17 cellular contexts compared by ENCODE assay signal in the genomic region with DNA sequence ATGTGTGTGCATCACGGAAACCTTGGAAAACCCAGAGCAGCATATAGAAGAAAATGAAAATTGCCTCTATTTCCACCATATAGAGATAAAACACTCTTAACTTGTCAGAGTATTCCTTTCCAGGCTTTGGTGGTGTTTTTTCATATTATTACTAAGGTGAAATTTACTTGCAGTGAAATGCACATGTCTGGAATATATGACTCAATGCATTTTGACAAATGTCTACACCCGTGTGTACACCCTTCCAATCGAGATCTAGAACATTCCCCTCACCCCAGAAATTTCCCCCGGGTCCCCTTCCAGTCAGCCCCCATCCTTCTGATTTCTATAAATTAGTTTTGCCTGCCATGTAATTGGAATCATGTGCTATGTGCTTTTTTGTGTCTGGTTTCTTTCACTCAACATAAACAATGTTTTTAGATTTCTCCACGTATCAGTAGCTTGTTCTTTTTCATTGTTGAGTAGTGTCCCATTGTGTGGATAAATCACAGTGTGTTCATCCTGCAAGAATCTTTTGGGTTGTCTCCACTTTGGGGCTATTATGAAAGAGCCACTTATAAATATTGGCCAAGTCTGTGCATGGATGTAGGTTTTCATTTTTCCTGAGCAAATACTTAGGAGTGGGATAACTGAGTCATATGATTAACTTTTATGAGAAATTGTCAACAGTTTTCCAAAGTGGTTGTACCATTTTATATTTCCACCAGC. TPM values are rescaled to one million over a fixed set of nuclear protein-coding genes. Genes with fewer than 3 reads are reported as not detected.
DNase-seq lines count a peak whose midpoint lies in the region; ATAC-seq lines count a peak whose summit lies in the region.
"Had no signal": no experiment of that assay in that cellular context is flagged by ENCODE, and none has a peak within 500 bp of the region (broad histone marks: within the 10 kb centered on the region; RNA-seq: fewer than 3 reads in every experiment).

No MANE protein-coding gene starts in this region.

- no peaks in the 10 kb centered on the region for H3K9me3 Mint-ChIP-seq in activated naive CD4-positive, alpha-beta T cell treated with anti-CD3 and anti-CD28 coated beads for 36 hours
- H3K9me3 Mint-ChIP-seq in activated T-helper 17 cell treated with anti-CD3 and anti-CD28 coated beads, Interleukin-2, amount 50 U/mL, for 72 hours, result peaks cover 3% of the 10 kb centered on the region
- no peaks in the 10 kb centered on the region for H3K9me3 Mint-ChIP-seq in stimulated activated naive CD8-positive, alpha-beta T cell treated with anti-CD3 and anti-CD28 coated beads, Interleukin-15, amount 100 ng/mL, for 72 hours

- peak; percentile 53 for ATAC-seq in activated T-helper 17 cell treated with anti-CD3 and anti-CD28 coated beads, Interleukin-2, amount 50 U/mL, for 72 hours (replicated peaks)
- no peak for ATAC-seq in stimulated activated naive CD8-positive, alpha-beta T cell treated with anti-CD3 and anti-CD28 coated beads, Interleukin-15, amount 100 ng/mL, for 72 hours

- peak overlapping the region; percentile 78 for H3K27ac Mint-ChIP-seq in activated naive CD4-positive, alpha-beta T cell treated with anti-CD3 and anti-CD28 coated beads for 36 hours
- peak overlapping the region; percentile 86 for H3K27ac Mint-ChIP-seq in activated T-helper 17 cell treated with anti-CD3 and anti-CD28 coated beads, Interleukin-2, amount 50 U/mL, for 72 hours
- peak overlapping the region in 1 of 2 donors; percentile 92 for H3K27ac Mint-ChIP-seq in stimulated activated naive CD8-positive, alpha-beta T cell treated with anti-CD3 and anti-CD28 coated beads, Interleukin-15, amount 100 ng/mL, for 72 hours
- H3K27ac Mint-ChIP-seq: CD8-positive, alpha-beta memory T cell had no signal

- H3K27me3 Mint-ChIP-seq in activated naive CD4-positive, alpha-beta T cell treated with anti-CD3 and anti-CD28 coated beads for 36 hours (ENCODE audit: low read depth), result peaks cover under 1% of the 10 kb centered on the region
- H3K27me3 Mint-ChIP-seq in activated T-helper 17 cell treated with anti-CD3 and anti-CD28 coated beads, Interleukin-2, amount 50 U/mL, for 72 hours, result no peaks in the 10 kb centered on the region
- H3K27me3 Mint-ChIP-seq in stimulated activated naive CD8-positive, alpha-beta T cell treated with anti-CD3 and anti-CD28 coated beads, Interleukin-15, amount 100 ng/mL, for 72 hours, result no peaks in the 10 kb centered on the region

- intact Hi-C loops in activated naive CD4-positive, alpha-beta T cell treated with anti-CD3 and anti-CD28 coated beads for 36 hours (cut with micrococcal nuclease), result loop anchor here (1.0 to 2.0 kb wide), 2 partner anchors 23 to 87 kb away; no protein-coding TSS in a partner anchor

- no peak overlapping the region for H3K4me3 Mint-ChIP-seq in activated naive CD4-positive, alpha-beta T cell treated with anti-CD3 and anti-CD28 coated beads for 36 hours
- H3K4me3 Mint-ChIP-seq in activated T-helper 17 cell treated with anti-CD3 and anti-CD28 coated beads, Interleukin-2, amount 50 U/mL, for 72 hours, result peak overlapping the region; percentile 30
- peak overlapping the region; percentile 17 to 71 for H3K4me3 Mint-ChIP-seq in stimulated activated naive CD8-positive, alpha-beta T cell treated with anti-CD3 and anti-CD28 coated beads, Interleukin-15, amount 100 ng/mL, for 72 hours
- H3K4me3 Mint-ChIP-seq: CD8-positive, alpha-beta memory T cell had no signal

- CTCF ChIA-PET in activated naive CD4-positive, alpha-beta T cell treated with anti-CD3 and anti-CD28 coated beads for 36 hours (lab: Charles Lee), result interaction anchor here (0.8 to 1.4 kb wide), 2 partner anchors 10 to 58 kb away, joined by 4 to 6 read pairs; no protein-coding TSS in a partner anchor

- DNase-seq in activated naive CD4-positive, alpha-beta T cell treated with anti-CD3 and anti-CD28 coated beads for 36 hours, result peak; percentile 30
- DNase-seq in activated naive CD4-positive, alpha-beta T cell treated with anti-CD3 and anti-CD28 coated beads, Interleukin-2, amount 50 U/mL, for 16 hours, result no peak
- DNase-seq in fibroblast of gingiva (ENCODE audit: low read depth) (peak; percentile 12), ureter (ENCODE audit: low spot score) (no peak), cerebellar cortex (ENCODE audit: low spot score) (no peak)
- no peak for DNase-seq in stimulated activated naive CD8-positive, alpha-beta T cell treated with anti-CD3 and anti-CD28 coated beads, Interleukin-15, amount 100 ng/mL, for 72 hours
- DNase-seq in activated effector memory CD4-positive, alpha-beta T cell treated with Interleukin-2 at 50 U/mL for 16 hours, result no peak
- DNase-seq: ACHN; CD8-positive, alpha-beta memory T cell; DND-41; GDM1; IMR-90; NCI-H1436 treated with DMSO at 0.1 percent for 48 hours; NCI-H2081 treated with DMSO at 0.1 percent for 48 hours; NCI-H2227 treated with DMSO at 0.1 percent for 48 hours; NCI-H526 had no signal

- peaks cover 15% of the 10 kb centered on the region for H3K4me1 Mint-ChIP-seq in activated naive CD4-positive, alpha-beta T cell treated with anti-CD3 and anti-CD28 coated beads for 36 hours (ENCODE audit: low read depth)
- peaks cover 20% of the 10 kb centered on the region for H3K4me1 Mint-ChIP-seq in activated T-helper 17 cell treated with anti-CD3 and anti-CD28 coated beads, Interleukin-2, amount 50 U/mL, for 72 hours
- peaks cover 53% of the 10 kb centered on the region for H3K4me1 Mint-ChIP-seq in stimulated activated naive CD8-positive, alpha-beta T cell treated with anti-CD3 and anti-CD28 coated beads, Interleukin-15, amount 100 ng/mL, for 72 hours

- H3K36me3 Mint-ChIP-seq in activated naive CD4-positive, alpha-beta T cell treated with anti-CD3 and anti-CD28 coated beads for 36 hours (ENCODE audit: low read depth), result no peaks in the 10 kb centered on the region
- H3K36me3 Mint-ChIP-seq in activated T-helper 17 cell treated with anti-CD3 and anti-CD28 coated beads, Interleukin-2, amount 50 U/mL, for 72 hours (ENCODE audit: low read depth), result peaks cover 7% of the 10 kb centered on the region

RNA-seq across cellular contexts. Expression of a gene that starts 19.9 kb away (rescaled TPM):
- 10 to 100 TPM; 43.7 to 44.2 TPM for total RNA-seq in activated naive CD4-positive, alpha-beta T cell treated with anti-CD3 and anti-CD28 coated beads for 36 hours
- 100 to 1,000 TPM in 1 of 2 donors, 10 to 100 TPM in 1; 96.1 to 111 TPM for total RNA-seq in activated T-helper 17 cell treated with anti-CD3 and anti-CD28 coated beads, Interleukin-2, amount 50 U/mL, for 72 hours
- 19.9 TPM for total RNA-seq in ureter

Comparison
In these comparisons a context has a peak if more than half of its experiments do, and no peak if none do; other contexts are left out.
1. DNase-seq: peak in activated naive CD4-positive, alpha-beta T cell treated with anti-CD3 and anti-CD28 coated beads for 36 hours (single experiment) and fibroblast of gingiva (single experiment); none in activated naive CD4-positive, alpha-beta T cell treated with anti-CD3 and anti-CD28 coated beads, Interleukin-2, amount 50 U/mL, for 16 hours (single experiment), stimulated activated naive CD8-positive, alpha-beta T cell treated with anti-CD3 and anti-CD28 coated beads, Interleukin-15, amount 100 ng/mL, for 72 hours (0 of 2), ureter (single experiment), activated effector memory CD4-positive, alpha-beta T cell treated with Interleukin-2 at 50 U/mL for 16 hours (single experiment) and cerebellar cortex (single experiment).